ENCODE assay signal across 1 cellular context in the genomic region with DNA sequence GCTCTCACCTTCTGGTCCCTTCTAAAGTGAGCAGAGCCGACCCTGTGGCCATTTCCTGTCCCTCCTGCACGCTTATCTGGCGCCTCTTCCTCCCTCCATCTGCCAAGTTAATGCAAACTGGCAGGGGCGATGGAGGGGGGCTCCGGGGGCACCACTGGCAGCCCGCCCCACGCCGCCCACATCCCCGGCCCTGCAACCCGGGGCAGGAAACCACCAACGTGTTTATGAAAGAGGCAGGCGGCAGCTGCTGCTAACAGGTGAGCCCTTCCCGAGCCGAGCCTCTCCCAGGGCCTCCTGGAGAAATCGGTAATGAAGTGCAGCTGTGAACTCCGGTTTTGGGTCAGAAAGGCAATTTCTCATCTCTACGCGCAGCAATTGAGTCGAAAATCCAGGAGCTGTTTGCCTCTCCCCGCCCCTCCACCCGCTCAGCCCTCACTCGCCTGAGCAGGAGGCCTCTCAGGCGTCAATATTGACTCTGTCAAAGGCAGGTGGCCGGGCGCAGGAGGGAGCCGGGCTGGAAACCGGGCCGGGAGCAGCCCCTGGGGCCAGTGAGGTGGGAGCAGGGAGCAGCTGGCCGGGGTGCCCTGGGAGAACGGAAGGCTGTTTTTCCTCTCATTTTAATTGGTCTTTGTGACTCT.
TF ChIP-seq lines count a peak whose summit lies in the region.

No MANE protein-coding gene starts in this region.

TF ChIP-seq in HepG2, 621 proteins besides CTCF, POLR2A, EP300 and RAD21 (continued from another document and continues in another):
- TF ChIP-seq, protein P1, sequence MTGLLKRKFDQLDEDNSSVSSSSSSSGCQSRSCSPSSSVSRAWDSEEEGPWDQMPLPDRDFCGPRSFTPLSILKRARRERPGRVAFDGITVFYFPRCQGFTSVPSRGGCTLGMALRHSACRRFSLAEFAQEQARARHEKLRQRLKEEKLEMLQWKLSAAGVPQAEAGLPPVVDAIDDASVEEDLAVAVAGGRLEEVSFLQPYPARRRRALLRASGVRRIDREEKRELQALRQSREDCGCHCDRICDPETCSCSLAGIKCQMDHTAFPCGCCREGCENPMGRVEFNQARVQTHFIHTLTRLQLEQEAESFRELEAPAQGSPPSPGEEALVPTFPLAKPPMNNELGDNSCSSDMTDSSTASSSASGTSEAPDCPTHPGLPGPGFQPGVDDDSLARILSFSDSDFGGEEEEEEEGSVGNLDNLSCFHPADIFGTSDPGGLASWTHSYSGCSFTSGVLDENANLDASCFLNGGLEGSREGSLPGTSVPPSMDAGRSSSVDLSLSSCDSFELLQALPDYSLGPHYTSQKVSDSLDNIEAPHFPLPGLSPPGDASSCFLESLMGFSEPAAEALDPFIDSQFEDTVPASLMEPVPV (CRISPR knock-in tag; IDR thresholded peaks at IDR 0.05): peak; percentile 84; the same call in 1 of the 2 replicates
- TF ChIP-seq ZNF263 (CRISPR knock-in tag; IDR thresholded peaks at IDR 0.05): peak; percentile 80
- TF ChIP-seq ZNF232 (CRISPR knock-in tag; IDR thresholded peaks at IDR 0.05; ENCODE audit: borderline replicate concordance): peak; percentile 85; the same call in 1 of the 2 replicates
- peak; percentile 89 for TF ChIP-seq ZNF563 (CRISPR knock-in tag; IDR thresholded peaks at IDR 0.05)
- TF ChIP-seq ZSCAN20 (CRISPR knock-in tag; IDR thresholded peaks at IDR 0.05; ENCODE audit: borderline replicate concordance): peak; percentile 97
- no peak for TF ChIP-seq ZMYM2 (CRISPR knock-in tag; IDR thresholded peaks at IDR 0.05)
- peak; percentile 90 for TF ChIP-seq MED1 (CRISPR knock-in tag; IDR thresholded peaks at IDR 0.05)
- 0 out of 2 replicates have a peak, but pooled peaks have one; percentile 55 for TF ChIP-seq HES4 (CRISPR knock-in tag; IDR thresholded peaks at IDR 0.05; ENCODE audit: borderline replicate concordance)
- TF ChIP-seq TCF12 (IDR thresholded peaks at IDR 0.05): no peak
- TF ChIP-seq TCF12 (CRISPR knock-in tag; IDR thresholded peaks at IDR 0.05): peak; percentile 69; the same call in 1 of the 2 replicates
- TF ChIP-seq, protein P2, sequence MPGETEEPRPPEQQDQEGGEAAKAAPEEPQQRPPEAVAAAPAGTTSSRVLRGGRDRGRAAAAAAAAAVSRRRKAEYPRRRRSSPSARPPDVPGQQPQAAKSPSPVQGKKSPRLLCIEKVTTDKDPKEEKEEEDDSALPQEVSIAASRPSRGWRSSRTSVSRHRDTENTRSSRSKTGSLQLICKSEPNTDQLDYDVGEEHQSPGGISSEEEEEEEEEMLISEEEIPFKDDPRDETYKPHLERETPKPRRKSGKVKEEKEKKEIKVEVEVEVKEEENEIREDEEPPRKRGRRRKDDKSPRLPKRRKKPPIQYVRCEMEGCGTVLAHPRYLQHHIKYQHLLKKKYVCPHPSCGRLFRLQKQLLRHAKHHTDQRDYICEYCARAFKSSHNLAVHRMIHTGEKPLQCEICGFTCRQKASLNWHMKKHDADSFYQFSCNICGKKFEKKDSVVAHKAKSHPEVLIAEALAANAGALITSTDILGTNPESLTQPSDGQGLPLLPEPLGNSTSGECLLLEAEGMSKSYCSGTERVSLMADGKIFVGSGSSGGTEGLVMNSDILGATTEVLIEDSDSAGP (CRISPR knock-in tag; IDR thresholded peaks at IDR 0.05; ENCODE audit: borderline replicate concordance): peak; percentile 87
- TF ChIP-seq ZNF552 (CRISPR knock-in tag; IDR thresholded peaks at IDR 0.05; ENCODE audit: borderline replicate concordance): 0 out of 2 replicates have a peak, but pooled peaks have one; percentile 68
- peak; percentile 83; the same call in 1 of the 2 replicates for TF ChIP-seq ZMYM4 (CRISPR knock-in tag; IDR thresholded peaks at IDR 0.05)
- TF ChIP-seq ESRRA (CRISPR knock-in tag; IDR thresholded peaks at IDR 0.05; ENCODE audit: low read depth): no peak; the same call in 1 of the 2 replicates
- TF ChIP-seq THYN1 (CRISPR knock-in tag; IDR thresholded peaks at IDR 0.05; ENCODE audit: borderline replicate concordance, low read depth): 0 out of 2 replicates have a peak, but pooled peaks have one; percentile 19
- TF ChIP-seq, protein P3, sequence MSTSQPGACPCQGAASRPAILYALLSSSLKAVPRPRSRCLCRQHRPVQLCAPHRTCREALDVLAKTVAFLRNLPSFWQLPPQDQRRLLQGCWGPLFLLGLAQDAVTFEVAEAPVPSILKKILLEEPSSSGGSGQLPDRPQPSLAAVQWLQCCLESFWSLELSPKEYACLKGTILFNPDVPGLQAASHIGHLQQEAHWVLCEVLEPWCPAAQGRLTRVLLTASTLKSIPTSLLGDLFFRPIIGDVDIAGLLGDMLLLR (CRISPR knock-in tag; IDR thresholded peaks at IDR 0.05): peak; percentile 90
- TF ChIP-seq, protein P4, sequence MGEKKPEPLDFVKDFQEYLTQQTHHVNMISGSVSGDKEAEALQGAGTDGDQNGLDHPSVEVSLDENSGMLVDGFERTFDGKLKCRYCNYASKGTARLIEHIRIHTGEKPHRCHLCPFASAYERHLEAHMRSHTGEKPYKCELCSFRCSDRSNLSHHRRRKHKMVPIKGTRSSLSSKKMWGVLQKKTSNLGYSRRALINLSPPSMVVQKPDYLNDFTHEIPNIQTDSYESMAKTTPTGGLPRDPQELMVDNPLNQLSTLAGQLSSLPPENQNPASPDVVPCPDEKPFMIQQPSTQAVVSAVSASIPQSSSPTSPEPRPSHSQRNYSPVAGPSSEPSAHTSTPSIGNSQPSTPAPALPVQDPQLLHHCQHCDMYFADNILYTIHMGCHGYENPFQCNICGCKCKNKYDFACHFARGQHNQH (CRISPR knock-in tag; IDR thresholded peaks at IDR 0.05): peak; percentile 91
- TF ChIP-seq NFYB (CRISPR knock-in tag; IDR thresholded peaks at IDR 0.05): no peak
- TF ChIP-seq EED (CRISPR knock-in tag; IDR thresholded peaks at IDR 0.05): peak; percentile 21; the same call in 1 of the 2 replicates
- TF ChIP-seq, protein P5, sequence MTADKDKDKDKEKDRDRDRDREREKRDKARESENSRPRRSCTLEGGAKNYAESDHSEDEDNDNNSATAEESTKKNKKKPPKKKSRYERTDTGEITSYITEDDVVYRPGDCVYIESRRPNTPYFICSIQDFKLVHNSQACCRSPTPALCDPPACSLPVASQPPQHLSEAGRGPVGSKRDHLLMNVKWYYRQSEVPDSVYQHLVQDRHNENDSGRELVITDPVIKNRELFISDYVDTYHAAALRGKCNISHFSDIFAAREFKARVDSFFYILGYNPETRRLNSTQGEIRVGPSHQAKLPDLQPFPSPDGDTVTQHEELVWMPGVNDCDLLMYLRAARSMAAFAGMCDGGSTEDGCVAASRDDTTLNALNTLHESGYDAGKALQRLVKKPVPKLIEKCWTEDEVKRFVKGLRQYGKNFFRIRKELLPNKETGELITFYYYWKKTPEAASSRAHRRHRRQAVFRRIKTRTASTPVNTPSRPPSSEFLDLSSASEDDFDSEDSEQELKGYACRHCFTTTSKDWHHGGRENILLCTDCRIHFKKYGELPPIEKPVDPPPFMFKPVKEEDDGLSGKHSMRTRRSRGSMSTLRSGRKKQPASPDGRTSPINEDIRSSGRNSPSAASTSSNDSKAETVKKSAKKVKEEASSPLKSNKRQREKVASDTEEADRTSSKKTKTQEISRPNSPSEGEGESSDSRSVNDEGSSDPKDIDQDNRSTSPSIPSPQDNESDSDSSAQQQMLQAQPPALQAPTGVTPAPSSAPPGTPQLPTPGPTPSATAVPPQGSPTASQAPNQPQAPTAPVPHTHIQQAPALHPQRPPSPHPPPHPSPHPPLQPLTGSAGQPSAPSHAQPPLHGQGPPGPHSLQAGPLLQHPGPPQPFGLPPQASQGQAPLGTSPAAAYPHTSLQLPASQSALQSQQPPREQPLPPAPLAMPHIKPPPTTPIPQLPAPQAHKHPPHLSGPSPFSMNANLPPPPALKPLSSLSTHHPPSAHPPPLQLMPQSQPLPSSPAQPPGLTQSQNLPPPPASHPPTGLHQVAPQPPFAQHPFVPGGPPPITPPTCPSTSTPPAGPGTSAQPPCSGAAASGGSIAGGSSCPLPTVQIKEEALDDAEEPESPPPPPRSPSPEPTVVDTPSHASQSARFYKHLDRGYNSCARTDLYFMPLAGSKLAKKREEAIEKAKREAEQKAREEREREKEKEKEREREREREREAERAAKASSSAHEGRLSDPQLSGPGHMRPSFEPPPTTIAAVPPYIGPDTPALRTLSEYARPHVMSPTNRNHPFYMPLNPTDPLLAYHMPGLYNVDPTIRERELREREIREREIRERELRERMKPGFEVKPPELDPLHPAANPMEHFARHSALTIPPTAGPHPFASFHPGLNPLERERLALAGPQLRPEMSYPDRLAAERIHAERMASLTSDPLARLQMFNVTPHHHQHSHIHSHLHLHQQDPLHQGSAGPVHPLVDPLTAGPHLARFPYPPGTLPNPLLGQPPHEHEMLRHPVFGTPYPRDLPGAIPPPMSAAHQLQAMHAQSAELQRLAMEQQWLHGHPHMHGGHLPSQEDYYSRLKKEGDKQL (CRISPR knock-in tag; IDR thresholded peaks at IDR 0.05; ENCODE audit: low read depth): peak; percentile 92
- peak; percentile 96 for TF ChIP-seq BORCS8-MEF2B (CRISPR knock-in tag; IDR thresholded peaks at IDR 0.05)
- TF ChIP-seq ZNF33A (CRISPR knock-in tag; IDR thresholded peaks at IDR 0.05; ENCODE audit: borderline replicate concordance): no peak
- no peak for TF ChIP-seq ZNF569 (CRISPR knock-in tag; IDR thresholded peaks at IDR 0.05; ENCODE audit: borderline replicate concordance)
- peak; percentile 91 for TF ChIP-seq ARNTL (CRISPR knock-in tag; IDR thresholded peaks at IDR 0.05)
- peak; percentile 72 for TF ChIP-seq HMG20B (CRISPR knock-in tag; conservative IDR thresholded peaks at IDR 0.05)
- peak; percentile 28; the same call in 1 of the 2 replicates for TF ChIP-seq TCF7 (IDR thresholded peaks at IDR 0.05; ENCODE audit: low read depth)
- TF ChIP-seq ZNF792 (CRISPR knock-in tag; IDR thresholded peaks at IDR 0.05): peak; percentile 93; the same call in 1 of the 2 replicates
- TF ChIP-seq ZNF143 (CRISPR knock-in tag; IDR thresholded peaks at IDR 0.05): peak; percentile 63
- peak; percentile 59 for TF ChIP-seq PHF5A (CRISPR knock-in tag; IDR thresholded peaks at IDR 0.05; ENCODE audit: low read depth, unreplicated experiment)
- TF ChIP-seq, protein P6, sequence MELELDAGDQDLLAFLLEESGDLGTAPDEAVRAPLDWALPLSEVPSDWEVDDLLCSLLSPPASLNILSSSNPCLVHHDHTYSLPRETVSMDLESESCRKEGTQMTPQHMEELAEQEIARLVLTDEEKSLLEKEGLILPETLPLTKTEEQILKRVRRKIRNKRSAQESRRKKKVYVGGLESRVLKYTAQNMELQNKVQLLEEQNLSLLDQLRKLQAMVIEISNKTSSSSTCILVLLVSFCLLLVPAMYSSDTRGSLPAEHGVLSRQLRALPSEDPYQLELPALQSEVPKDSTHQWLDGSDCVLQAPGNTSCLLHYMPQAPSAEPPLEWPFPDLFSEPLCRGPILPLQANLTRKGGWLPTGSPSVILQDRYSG (CRISPR knock-in tag; IDR thresholded peaks at IDR 0.05): peak; percentile 94
- 0 out of 2 replicates have a peak, but pooled peaks have one; percentile 50 for TF ChIP-seq ZNF446 (CRISPR knock-in tag; IDR thresholded peaks at IDR 0.05)
- TF ChIP-seq ZNF317 (CRISPR knock-in tag; IDR thresholded peaks at IDR 0.05): peak; percentile 87
- TF ChIP-seq TBX3 (IDR thresholded peaks at IDR 0.05; ENCODE audit: borderline replicate concordance): no peak
- TF ChIP-seq, protein P7, sequence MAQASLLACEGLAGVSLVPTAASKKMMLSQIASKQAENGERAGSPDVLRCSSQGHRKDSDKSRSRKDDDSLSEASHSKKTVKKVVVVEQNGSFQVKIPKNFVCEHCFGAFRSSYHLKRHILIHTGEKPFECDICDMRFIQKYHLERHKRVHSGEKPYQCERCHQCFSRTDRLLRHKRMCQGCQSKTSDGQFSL (CRISPR knock-in tag; IDR thresholded peaks at IDR 0.05): peak; percentile 89
- peak; percentile 42; the same call in 1 of the 2 replicates for TF ChIP-seq SOX13 (IDR thresholded peaks at IDR 0.05)
- TF ChIP-seq SOX13 (CRISPR knock-in tag; conservative IDR thresholded peaks at IDR 0.05 in 1 of 2, IDR thresholded peaks at IDR 0.05 in 1 of 2): peak in 1 of 2 experiments; percentile 79; a peak in 2 of 4 replicates
- TF ChIP-seq, protein P8, sequence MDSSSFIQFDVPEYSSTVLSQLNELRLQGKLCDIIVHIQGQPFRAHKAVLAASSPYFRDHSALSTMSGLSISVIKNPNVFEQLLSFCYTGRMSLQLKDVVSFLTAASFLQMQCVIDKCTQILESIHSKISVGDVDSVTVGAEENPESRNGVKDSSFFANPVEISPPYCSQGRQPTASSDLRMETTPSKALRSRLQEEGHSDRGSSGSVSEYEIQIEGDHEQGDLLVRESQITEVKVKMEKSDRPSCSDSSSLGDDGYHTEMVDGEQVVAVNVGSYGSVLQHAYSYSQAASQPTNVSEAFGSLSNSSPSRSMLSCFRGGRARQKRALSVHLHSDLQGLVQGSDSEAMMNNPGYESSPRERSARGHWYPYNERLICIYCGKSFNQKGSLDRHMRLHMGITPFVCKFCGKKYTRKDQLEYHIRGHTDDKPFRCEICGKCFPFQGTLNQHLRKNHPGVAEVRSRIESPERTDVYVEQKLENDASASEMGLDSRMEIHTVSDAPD (CRISPR knock-in tag; IDR thresholded peaks at IDR 0.05): peak; percentile 73; the same call in 1 of the 2 replicates
- TF ChIP-seq SIN3A (IDR thresholded peaks at IDR 0.05; ENCODE audit: borderline replicate concordance, low read depth, low read length): peak; percentile 91
- TF ChIP-seq, protein P9, sequence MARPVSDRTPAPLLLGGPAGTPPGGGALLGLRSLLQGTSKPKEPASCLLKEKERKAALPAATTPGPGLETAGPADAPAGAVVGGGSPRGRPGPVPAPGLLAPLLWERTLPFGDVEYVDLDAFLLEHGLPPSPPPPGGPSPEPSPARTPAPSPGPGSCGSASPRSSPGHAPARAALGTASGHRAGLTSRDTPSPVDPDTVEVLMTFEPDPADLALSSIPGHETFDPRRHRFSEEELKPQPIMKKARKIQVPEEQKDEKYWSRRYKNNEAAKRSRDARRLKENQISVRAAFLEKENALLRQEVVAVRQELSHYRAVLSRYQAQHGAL (CRISPR knock-in tag; IDR thresholded peaks at IDR 0.05; ENCODE audit: not compliant biosample characterization): no peak
- TF ChIP-seq FOXO1 (CRISPR knock-in tag; IDR thresholded peaks at IDR 0.05): peak; percentile 92
- TF ChIP-seq, protein P10, sequence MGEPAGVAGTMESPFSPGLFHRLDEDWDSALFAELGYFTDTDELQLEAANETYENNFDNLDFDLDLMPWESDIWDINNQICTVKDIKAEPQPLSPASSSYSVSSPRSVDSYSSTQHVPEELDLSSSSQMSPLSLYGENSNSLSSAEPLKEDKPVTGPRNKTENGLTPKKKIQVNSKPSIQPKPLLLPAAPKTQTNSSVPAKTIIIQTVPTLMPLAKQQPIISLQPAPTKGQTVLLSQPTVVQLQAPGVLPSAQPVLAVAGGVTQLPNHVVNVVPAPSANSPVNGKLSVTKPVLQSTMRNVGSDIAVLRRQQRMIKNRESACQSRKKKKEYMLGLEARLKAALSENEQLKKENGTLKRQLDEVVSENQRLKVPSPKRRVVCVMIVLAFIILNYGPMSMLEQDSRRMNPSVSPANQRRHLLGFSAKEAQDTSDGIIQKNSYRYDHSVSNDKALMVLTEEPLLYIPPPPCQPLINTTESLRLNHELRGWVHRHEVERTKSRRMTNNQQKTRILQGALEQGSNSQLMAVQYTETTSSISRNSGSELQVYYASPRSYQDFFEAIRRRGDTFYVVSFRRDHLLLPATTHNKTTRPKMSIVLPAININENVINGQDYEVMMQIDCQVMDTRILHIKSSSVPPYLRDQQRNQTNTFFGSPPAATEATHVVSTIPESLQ (CRISPR knock-in tag; conservative IDR thresholded peaks at IDR 0.05): no peak
- peak; percentile 84; the same call in 1 of the 2 replicates for TF ChIP-seq HOXA9 (CRISPR knock-in tag; IDR thresholded peaks at IDR 0.05; ENCODE audit: borderline replicate concordance)
